8 cellular contexts compared by ENCODE assay signal in genomic region chr20:33443512-33444239, GRCh38. TPM values are rescaled to one million over a fixed set of nuclear protein-coding genes. Genes with fewer than 3 reads are reported as not detected.
DNase-seq lines count a peak whose midpoint lies in the region; ATAC-seq and TF ChIP-seq lines count a peak whose summit lies in the region.

Gene SNTA1, minus strand, starts transcription at chr20:33443763. Its CDS starts 143 bp downstream, at chr20:33443620.

- no peaks in the 10 kb centered on the region for H3K36me3 ChIP-seq in right lobe of liver

- H3K4me3 ChIP-seq in dorsolateral prefrontal cortex: peak within 1 kb of the TSS; percentile 54 to 87 (median 75)
- peak within 1 kb of the TSS; percentile 58 to 81 (median 66) for H3K4me3 ChIP-seq in right lobe of liver

- H3K9me3 Mint-ChIP-seq in activated CD4-positive, alpha-beta memory T cell treated with anti-CD3 and anti-CD28 coated beads for 36 hours: no peaks in the 10 kb centered on the region

- POLR2A ChIA-PET in activated CD4-positive, alpha-beta memory T cell treated with anti-CD3 and anti-CD28 coated beads for 36 hours (lab: Charles Lee): interaction anchor here (0.8 to 2.5 kb wide), 4 partner anchors 42 to 368 kb away, joined by 3 to 9 read pairs (median 6); partner anchors contain the start of genes ACTL10, CBFA2T2, CDK5RAP1 and CHMP4B

- H3K4me3 Mint-ChIP-seq in activated CD4-positive, alpha-beta memory T cell treated with anti-CD3 and anti-CD28 coated beads for 36 hours: peak within 1 kb of the TSS; percentile 84

- TF ChIP-seq POLR2A in right lobe of liver (IDR thresholded peaks at IDR 0.05): peak; percentile 65

- H3K27ac Mint-ChIP-seq in activated CD4-positive, alpha-beta memory T cell treated with anti-CD3 and anti-CD28 coated beads for 36 hours: peak within 1 kb of the TSS; percentile 81

- DNase-seq in SIG-M5 treated with dmso at 0.1 percent for 504 hours (lab: John Stamatoyannopoulos, UW; ENCODE audit: unreplicated experiment) (peak; percentile 78), SIG-M5 (lab: John Stamatoyannopoulos, UW) (no peak), NCI-H526 treated with DMSO at 0.1 percent for 48 hours (lab: John Stamatoyannopoulos, UW) (peak; percentile 83), dorsolateral prefrontal cortex (peak; percentile 55 to 84 (median 78)), right lobe of liver (peak; percentile 98 to 99 (median 99))
- peak; percentile 94 for DNase-seq in activated CD4-positive, alpha-beta memory T cell treated with anti-CD3 and anti-CD28 coated beads for 36 hours
- DNase-seq in stimulated activated CD4-positive, alpha-beta T cell treated with anti-CD3 and anti-CD28 coated beads, Interleukin-4, amount 100 ng/mL, for 1 hour: peak; percentile 86

- H3K36me3 Mint-ChIP-seq in activated CD4-positive, alpha-beta memory T cell treated with anti-CD3 and anti-CD28 coated beads for 36 hours: no peaks in the 10 kb centered on the region

- CTCF ChIA-PET in activated CD4-positive, alpha-beta memory T cell treated with anti-CD3 and anti-CD28 coated beads for 36 hours (lab: Charles Lee): interaction anchor here (1.0 to 2.9 kb wide), 7 partner anchors 14 to 288 kb away, joined by 3 to 17 read pairs (median 3); partner anchors contain the start of genes ACTL10 and ZNF341

- H3K27me3 Mint-ChIP-seq in activated CD4-positive, alpha-beta memory T cell treated with anti-CD3 and anti-CD28 coated beads for 36 hours: no peaks in the 10 kb centered on the region

- WGBS in right lobe of liver (ENCODE audit: insufficient coverage, low coverage, low lambda C conversion rate, missing lambda C conversion rate): no CpG with 5 or more reads among the region's 75 CpGs

- TF ChIP-seq CTCF in dorsolateral prefrontal cortex (IDR thresholded peaks at IDR 0.05 in 54 of 56, conservative IDR thresholded peaks at IDR 0.05 in 2 of 56; ENCODE audit: low read depth in 1 of 56, partially characterized antibody in 56 of 56): peak in 2 of 56 donors; percentile 9 to 19
- no peak for TF ChIP-seq CTCF in right lobe of liver (IDR thresholded peaks at IDR 0.05)

- no peaks in the 10 kb centered on the region for H3K9me3 ChIP-seq in right lobe of liver

- H3K4me1 ChIP-seq in right lobe of liver: peaks cover 0 to 15% (median 0%) of the 10 kb centered on the region in 4 donors

- peak within 1 kb of the TSS in 55 of 59 donors; percentile 3 to 92 (median 74) for H3K27ac ChIP-seq in dorsolateral prefrontal cortex
- H3K27ac ChIP-seq in right lobe of liver: peak within 1 kb of the TSS in 1 of 3 donors; percentile 47

- intact Hi-C loops in activated CD4-positive, alpha-beta memory T cell treated with anti-CD3 and anti-CD28 coated beads for 36 hours (cut with micrococcal nuclease): loop anchor here (1.0 to 5.0 kb wide), 5 partner anchors 42 to 289 kb away; partner anchors contain the start of genes ACTL10, CBFA2T2, CDK5RAP1 and ZNF341
- intact Hi-C loops in dorsolateral prefrontal cortex (cut with DNase I) (no loop called here), right lobe of liver (cut with DNase I) (no loop called here)

- peaks cover 17% of the 10 kb centered on the region for H3K4me1 Mint-ChIP-seq in activated CD4-positive, alpha-beta memory T cell treated with anti-CD3 and anti-CD28 coated beads for 36 hours (ENCODE audit: low read depth)

- ATAC-seq in HG03442 (IDR thresholded peaks at IDR 0.05; ENCODE audit: unreplicated experiment) (peak; percentile 75), right lobe of liver (peak; percentile 93 to 98 (median 95))

- H3K27me3 ChIP-seq in dorsolateral prefrontal cortex (no peaks in the 10 kb centered on the region), right lobe of liver (no peaks in the 10 kb centered on the region)

RNA-seq across cellular contexts. Expression of gene SNTA1, which starts in this region (rescaled TPM):
- 1 to 10 TPM; 5.6 to 5.7 TPM for total RNA-seq in activated CD4-positive, alpha-beta memory T cell treated with anti-CD3 and anti-CD28 coated beads for 36 hours
- 100 to 1,000 TPM in 12 of 120 experiments, 10 to 100 TPM in 108; 35.4 to 180 (median 77.4) TPM for total RNA-seq in dorsolateral prefrontal cortex
- 10 to 100 TPM in 2 of 6 experiments, 1 to 10 TPM in 4; 6.5 to 13.3 (median 8.1) TPM for total RNA-seq in right lobe of liver
